17 cellular contexts compared by ENCODE assay signal in genomic region chr7:36266683-36267082, GRCh38.
"Had no signal": no experiment of that assay in that cellular context is flagged by ENCODE, and none has a peak within 500 bp of the region (broad histone marks: within the 10 kb centered on the region; RNA-seq: fewer than 3 reads in every experiment).

No MANE protein-coding gene starts in this region.

- H3K36me3 ChIP-seq: gastroesophageal sphincter, heart left ventricle, left ventricle myocardium inferior, thyroid gland had no signal

- H3K9me3 Mint-ChIP-seq: activated T-helper 1 cell treated with anti-CD3 and anti-CD28 coated beads, Interleukin-12 subunit alpha, Interleukin-12 subunit beta, Interleukin-2, Interleukin-4 antibody, amounts not matched to agents 30 ng/mL and 10 ng/mL and 1 ng/mL, durations not matched to agents 14 hours and 24 hours and 36 hours had no signal

- H3K9me3 ChIP-seq: gastroesophageal sphincter, heart left ventricle, left ventricle myocardium inferior, thyroid gland had no signal

- H3K4me3 Mint-ChIP-seq: activated naive CD8-positive, alpha-beta T cell; activated T-helper 1 cell treated with anti-CD3 and anti-CD28 coated beads, Interleukin-12 subunit alpha, Interleukin-12 subunit beta, Interleukin-2, Interleukin-4 antibody, amounts not matched to agents 30 ng/mL and 10 ng/mL and 1 ng/mL, durations not matched to agents 14 hours and 24 hours and 36 hours had no signal

- H3K27me3 Mint-ChIP-seq: activated naive CD8-positive, alpha-beta T cell; progenitor cell of endocrine pancreas had no signal

- H3K27ac Mint-ChIP-seq: activated naive CD8-positive, alpha-beta T cell; activated T-helper 1 cell treated with anti-CD3 and anti-CD28 coated beads, Interleukin-12 subunit alpha, Interleukin-12 subunit beta, Interleukin-2, Interleukin-4 antibody, amounts not matched to agents 30 ng/mL and 10 ng/mL and 1 ng/mL, durations not matched to agents 14 hours and 24 hours and 36 hours; progenitor cell of endocrine pancreas had no signal

- H3K27me3 ChIP-seq: gastroesophageal sphincter, heart left ventricle, thyroid gland had no signal

- DNase-seq: activated CD4-positive, alpha-beta T cell treated with anti-CD3 and anti-CD28 coated beads, Interleukin-2, amount 50 U/mL, for 4 hours; activated gamma-delta T cell treated with Interleukin-2 at 50 U/mL for 16 hours; cerebellar nuclear complex; cortex of kidney; effector CD4-positive, alpha-beta T cell; heart left ventricle; left ventricle myocardium inferior; mammary epithelial cell; stimulated activated CD4-positive, alpha-beta T cell treated with anti-CD3 and anti-CD28 coated beads, Interleukin-12 subunit alpha, Interleukin-12 subunit beta, amount 100 ng/mL, for 4 hours; stimulated activated CD4-positive, alpha-beta T cell treated with anti-CD3 and anti-CD28 coated beads, Interleukin-1b, Interleukin-23, amount 100 ng/mL, for 48 hours; stimulated activated CD8-positive, alpha-beta memory T cell treated with anti-CD3 and anti-CD28 coated beads, Interleukin-4, amount 100 ng/mL, for 48 hours; stimulated activated naive CD4-positive, alpha-beta T cell; thyroid gland had no signal

- H3K27ac ChIP-seq: left ventricle myocardium inferior, thyroid gland had no signal

- H3K4me3 ChIP-seq: gastroesophageal sphincter, heart left ventricle, left ventricle myocardium inferior, thyroid gland had no signal
